Comparison of ENCODE assay signal across 1 cellular context in genomic region chr10:99620713-99621453, GRCh38.
TF ChIP-seq lines count a peak whose summit lies in the region.

No MANE protein-coding gene starts in this region.

TF ChIP-seq in K562, 482 proteins besides CTCF, POLR2A, EP300 and RAD21 (continued from another document and continues in another):
- TF ChIP-seq, protein P1, sequence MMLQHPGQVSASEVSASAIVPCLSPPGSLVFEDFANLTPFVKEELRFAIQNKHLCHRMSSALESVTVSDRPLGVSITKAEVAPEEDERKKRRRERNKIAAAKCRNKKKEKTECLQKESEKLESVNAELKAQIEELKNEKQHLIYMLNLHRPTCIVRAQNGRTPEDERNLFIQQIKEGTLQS (IDR thresholded peaks at IDR 0.05) = peak; percentile 79
- TF ChIP-seq, protein P1 (CRISPR knock-in tag; conservative IDR thresholded peaks at IDR 0.05) = no peak
- TF ChIP-seq, protein P2, sequence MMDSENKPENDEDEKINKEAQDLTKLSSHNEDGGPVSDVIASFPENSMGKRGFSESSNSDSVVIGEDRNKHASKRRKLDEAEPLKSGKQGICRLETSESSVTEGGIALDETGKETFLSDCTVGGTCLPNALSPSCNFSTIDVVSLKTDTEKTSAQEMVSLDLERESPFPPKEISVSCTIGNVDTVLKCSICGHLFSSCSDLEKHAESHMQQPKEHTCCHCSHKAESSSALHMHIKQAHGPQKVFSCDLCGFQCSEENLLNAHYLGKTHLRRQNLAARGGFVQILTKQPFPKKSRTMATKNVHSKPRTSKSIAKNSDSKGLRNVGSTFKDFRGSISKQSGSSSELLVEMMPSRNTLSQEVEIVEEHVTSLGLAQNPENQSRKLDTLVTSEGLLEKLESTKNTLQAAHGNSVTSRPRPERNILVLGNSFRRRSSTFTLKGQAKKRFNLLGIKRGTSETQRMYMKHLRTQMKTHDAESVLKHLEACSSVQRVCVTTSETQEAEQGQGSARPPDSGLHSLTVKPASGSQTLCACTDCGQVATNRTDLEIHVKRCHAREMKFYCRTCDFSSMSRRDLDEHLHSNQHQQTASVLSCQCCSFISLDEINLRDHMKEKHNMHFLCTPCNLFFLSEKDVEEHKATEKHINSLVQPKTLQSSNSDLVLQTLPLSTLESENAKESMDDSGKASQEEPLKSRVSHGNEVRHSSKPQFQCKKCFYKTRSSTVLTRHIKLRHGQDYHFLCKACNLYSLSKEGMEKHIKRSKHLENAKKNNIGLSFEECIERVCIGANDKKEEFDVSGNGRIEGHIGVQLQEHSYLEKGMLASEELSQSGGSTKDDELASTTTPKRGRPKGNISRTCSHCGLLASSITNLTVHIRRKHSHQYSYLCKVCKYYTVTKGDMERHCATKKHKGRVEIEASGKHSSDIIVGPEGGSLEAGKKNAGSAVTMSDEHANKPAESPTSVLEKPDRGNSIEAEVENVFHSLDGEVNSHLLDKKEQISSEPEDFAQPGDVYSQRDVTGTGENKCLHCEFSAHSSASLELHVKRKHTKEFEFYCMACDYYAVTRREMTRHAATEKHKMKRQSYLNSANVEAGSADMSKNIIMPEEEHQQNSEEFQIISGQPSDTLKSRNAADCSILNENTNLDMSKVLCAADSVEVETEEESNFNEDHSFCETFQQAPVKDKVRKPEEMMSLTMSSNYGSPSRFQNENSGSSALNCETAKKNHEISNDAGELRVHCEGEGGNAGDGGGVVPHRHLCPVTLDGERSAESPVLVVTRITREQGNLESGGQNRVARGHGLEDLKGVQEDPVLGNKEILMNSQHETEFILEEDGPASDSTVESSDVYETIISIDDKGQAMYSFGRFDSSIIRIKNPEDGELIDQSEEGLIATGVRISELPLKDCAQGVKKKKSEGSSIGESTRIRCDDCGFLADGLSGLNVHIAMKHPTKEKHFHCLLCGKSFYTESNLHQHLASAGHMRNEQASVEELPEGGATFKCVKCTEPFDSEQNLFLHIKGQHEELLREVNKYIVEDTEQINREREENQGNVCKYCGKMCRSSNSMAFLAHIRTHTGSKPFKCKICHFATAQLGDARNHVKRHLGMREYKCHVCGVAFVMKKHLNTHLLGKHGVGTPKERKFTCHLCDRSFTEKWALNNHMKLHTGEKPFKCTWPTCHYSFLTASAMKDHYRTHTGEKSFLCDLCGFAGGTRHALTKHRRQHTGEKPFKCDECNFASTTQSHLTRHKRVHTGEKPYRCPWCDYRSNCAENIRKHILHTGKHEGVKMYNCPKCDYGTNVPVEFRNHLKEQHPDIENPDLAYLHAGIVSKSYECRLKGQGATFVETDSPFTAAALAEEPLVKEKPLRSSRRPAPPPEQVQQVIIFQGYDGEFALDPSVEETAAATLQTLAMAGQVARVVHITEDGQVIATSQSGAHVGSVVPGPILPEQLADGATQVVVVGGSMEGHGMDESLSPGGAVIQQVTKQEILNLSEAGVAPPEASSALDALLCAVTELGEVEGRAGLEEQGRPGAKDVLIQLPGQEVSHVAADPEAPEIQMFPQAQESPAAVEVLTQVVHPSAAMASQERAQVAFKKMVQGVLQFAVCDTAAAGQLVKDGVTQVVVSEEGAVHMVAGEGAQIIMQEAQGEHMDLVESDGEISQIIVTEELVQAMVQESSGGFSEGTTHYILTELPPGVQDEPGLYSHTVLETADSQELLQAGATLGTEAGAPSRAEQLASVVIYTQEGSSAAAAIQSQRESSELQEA (IDR thresholded peaks at IDR 0.05; ENCODE audit: low read depth) = no peak
- TF ChIP-seq U2AF2 (optimal IDR thresholded peaks at IDR 0.05; ENCODE audit: low read depth, low read length) (no peak), NFIC (IDR thresholded peaks at IDR 0.05) (peak; percentile 97), WHSC1 (IDR thresholded peaks at IDR 0.05; ENCODE audit: low read length) (no peak), ZNF436 (CRISPR knock-in tag; IDR thresholded peaks at IDR 0.05) (no peak), KDM1A (IDR thresholded peaks at IDR 0.05) (no peak), ZNF318 (IDR thresholded peaks at IDR 0.05; ENCODE audit: borderline replicate concordance in 1 of 2, low read depth in 1 of 2) (no peak), E2F4 (CRISPR knock-in tag; IDR thresholded peaks at IDR 0.05; ENCODE audit: low read depth) (no peak), SIN3A (IDR thresholded peaks at IDR 0.05; ENCODE audit: borderline replicate concordance in 2 of 2, control insufficient read depth in 1 of 2, low read depth in 2 of 2, low read length in 2 of 2) (peak in 1 of 2 experiments; percentile 31; a peak in 2 of 4 replicates), CTBP1 (IDR thresholded peaks at IDR 0.05; ENCODE audit: borderline replicate concordance) (peak; percentile 83), MCM2 (IDR thresholded peaks at IDR 0.05; ENCODE audit: low read depth) (no peak), ZNF324 (CRISPR knock-in tag; IDR thresholded peaks at IDR 0.05) (no peak; the same call in 1 of the 2 replicates), TAF9B (IDR thresholded peaks at IDR 0.05; ENCODE audit: partially characterized antibody) (peak; percentile 71), SAFB2 (IDR thresholded peaks at IDR 0.05; ENCODE audit: borderline replicate concordance, low read depth, low read length, severe bottlenecking) (no peak), ZSCAN32 (CRISPR knock-in tag; IDR thresholded peaks at IDR 0.05) (no peak), ZFP1 (CRISPR knock-in tag; IDR thresholded peaks at IDR 0.05) (no peak), STAT5A (IDR thresholded peaks at IDR 0.05; ENCODE audit: borderline replicate concordance, low read length) (no peak; the same call in 1 of the 2 replicates), STAT6 (CRISPR knock-in tag; IDR thresholded peaks at IDR 0.05) (no peak), TGIF2 (CRISPR knock-in tag; IDR thresholded peaks at IDR 0.05) (no peak), CREB3L1 (IDR thresholded peaks at IDR 0.05; ENCODE audit: borderline replicate concordance, low read depth) (peak; percentile 77), ZBTB8A (IDR thresholded peaks at IDR 0.05; ENCODE audit: partially characterized antibody) (no peak)
- TF ChIP-seq, protein P3, sequence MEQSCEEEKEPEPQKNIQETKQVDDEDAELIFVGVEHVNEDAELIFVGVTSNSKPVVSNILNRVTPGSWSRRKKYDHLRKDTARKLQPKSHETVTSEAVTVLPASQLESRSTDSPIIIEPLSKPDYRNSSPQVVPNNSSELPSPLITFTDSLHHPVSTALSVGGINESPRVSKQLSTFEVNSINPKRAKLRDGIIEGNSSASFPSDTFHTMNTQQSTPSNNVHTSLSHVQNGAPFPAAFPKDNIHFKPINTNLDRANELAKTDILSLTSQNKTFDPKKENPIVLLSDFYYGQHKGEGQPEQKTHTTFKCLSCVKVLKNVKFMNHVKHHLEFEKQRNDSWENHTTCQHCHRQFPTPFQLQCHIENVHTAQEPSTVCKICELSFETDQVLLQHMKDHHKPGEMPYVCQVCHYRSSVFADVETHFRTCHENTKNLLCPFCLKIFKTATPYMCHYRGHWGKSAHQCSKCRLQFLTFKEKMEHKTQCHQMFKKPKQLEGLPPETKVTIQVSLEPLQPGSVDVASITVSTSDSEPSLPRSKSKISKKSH (CRISPR knock-in tag; IDR thresholded peaks at IDR 0.05) = no peak
- TF ChIP-seq, protein P4, sequence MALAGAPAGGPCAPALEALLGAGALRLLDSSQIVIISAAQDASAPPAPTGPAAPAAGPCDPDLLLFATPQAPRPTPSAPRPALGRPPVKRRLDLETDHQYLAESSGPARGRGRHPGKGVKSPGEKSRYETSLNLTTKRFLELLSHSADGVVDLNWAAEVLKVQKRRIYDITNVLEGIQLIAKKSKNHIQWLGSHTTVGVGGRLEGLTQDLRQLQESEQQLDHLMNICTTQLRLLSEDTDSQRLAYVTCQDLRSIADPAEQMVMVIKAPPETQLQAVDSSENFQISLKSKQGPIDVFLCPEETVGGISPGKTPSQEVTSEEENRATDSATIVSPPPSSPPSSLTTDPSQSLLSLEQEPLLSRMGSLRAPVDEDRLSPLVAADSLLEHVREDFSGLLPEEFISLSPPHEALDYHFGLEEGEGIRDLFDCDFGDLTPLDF (CRISPR knock-in tag; IDR thresholded peaks at IDR 0.05) = peak; percentile 89
